Comparison of ENCODE assay signal across 1 cellular context in the genomic region with DNA sequence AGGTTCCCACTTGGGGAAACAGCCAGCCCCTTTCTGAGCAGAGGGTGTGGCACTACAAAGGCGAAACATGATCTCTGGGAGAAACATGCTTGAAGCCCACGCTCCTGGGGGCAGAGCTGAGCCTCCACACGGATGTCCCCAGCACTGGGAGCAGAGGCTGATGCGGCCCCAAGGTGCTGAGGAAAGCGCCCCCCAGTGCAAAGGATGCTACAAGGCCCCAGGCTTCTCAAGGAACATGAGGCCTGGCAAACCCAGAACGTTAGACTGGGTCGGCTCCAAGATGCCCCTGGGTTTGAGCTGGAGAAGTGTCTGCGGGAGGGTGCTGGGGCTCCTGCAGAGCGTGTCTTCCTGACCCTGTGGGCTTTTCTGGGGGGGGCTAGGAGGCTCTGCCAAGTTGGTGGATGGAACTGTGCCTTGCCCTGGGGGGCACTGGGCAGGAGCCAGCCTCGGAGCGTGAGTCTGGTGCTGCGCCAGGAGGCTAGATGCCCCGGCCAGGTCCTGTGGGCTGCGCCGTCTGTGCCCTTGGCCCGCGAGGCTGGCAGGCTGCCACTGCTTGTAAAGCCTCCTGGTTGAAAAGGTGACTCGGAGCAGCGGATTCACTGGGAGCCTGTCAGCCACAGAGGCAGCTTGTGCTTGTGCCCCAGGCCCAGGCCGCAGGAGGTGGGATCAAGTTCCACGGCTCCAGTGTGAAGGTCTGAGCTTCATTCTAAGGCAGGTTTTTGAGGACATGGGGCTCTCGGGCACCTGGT.
A peak's percentile ranks its signal among the peaks of the same experiment; 100 is the strongest.
TF ChIP-seq lines count a peak whose summit lies in the region.

No MANE protein-coding gene starts in this region.

TF ChIP-seq in HEK293, 187 proteins besides CTCF, POLR2A, EP300 and RAD21 (continued from another document and continues in another):
- TF ChIP-seq, protein P1, sequence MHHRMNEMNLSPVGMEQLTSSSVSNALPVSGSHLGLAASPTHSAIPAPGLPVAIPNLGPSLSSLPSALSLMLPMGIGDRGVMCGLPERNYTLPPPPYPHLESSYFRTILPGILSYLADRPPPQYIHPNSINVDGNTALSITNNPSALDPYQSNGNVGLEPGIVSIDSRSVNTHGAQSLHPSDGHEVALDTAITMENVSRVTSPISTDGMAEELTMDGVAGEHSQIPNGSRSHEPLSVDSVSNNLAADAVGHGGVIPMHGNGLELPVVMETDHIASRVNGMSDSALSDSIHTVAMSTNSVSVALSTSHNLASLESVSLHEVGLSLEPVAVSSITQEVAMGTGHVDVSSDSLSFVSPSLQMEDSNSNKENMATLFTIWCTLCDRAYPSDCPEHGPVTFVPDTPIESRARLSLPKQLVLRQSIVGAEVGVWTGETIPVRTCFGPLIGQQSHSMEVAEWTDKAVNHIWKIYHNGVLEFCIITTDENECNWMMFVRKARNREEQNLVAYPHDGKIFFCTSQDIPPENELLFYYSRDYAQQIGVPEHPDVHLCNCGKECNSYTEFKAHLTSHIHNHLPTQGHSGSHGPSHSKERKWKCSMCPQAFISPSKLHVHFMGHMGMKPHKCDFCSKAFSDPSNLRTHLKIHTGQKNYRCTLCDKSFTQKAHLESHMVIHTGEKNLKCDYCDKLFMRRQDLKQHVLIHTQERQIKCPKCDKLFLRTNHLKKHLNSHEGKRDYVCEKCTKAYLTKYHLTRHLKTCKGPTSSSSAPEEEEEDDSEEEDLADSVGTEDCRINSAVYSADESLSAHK (tag by site-specific recombination; IDR thresholded peaks at IDR 0.05) = no peak
- TF ChIP-seq ZNF302 (tag by site-specific recombination; IDR thresholded peaks at IDR 0.05; ENCODE audit: low read depth) (no peak), ZNF211 (tag by site-specific recombination; IDR thresholded peaks at IDR 0.05; ENCODE audit: low read depth) (no peak), ZNF202 (tag by site-specific recombination; IDR thresholded peaks at IDR 0.05; ENCODE audit: borderline replicate concordance) (no peak), ZNF473 (tag by site-specific recombination; IDR thresholded peaks at IDR 0.05) (no peak), ZNF146 (tag by site-specific recombination; IDR thresholded peaks at IDR 0.05) (no peak), ZNF596 (tag by site-specific recombination; IDR thresholded peaks at IDR 0.05) (no peak), ZNF747 (tag by site-specific recombination; IDR thresholded peaks at IDR 0.05) (no peak), ZNF157 (tag by site-specific recombination; IDR thresholded peaks at IDR 0.05) (no peak), ZNF214 (tag by site-specific recombination; IDR thresholded peaks at IDR 0.05; ENCODE audit: borderline replicate concordance) (no peak), ZNF423 (tag by site-specific recombination; IDR thresholded peaks at IDR 0.05) (no peak; the same call in 1 of the 2 replicates), SCRT2 (tag by site-specific recombination; IDR thresholded peaks at IDR 0.05) (no peak), ZNF544 (tag by site-specific recombination; IDR thresholded peaks at IDR 0.05) (no peak), ZNF391 (tag by site-specific recombination; IDR thresholded peaks at IDR 0.05; ENCODE audit: borderline replicate concordance, low read depth) (no peak), GLI4 (tag by site-specific recombination; IDR thresholded peaks at IDR 0.05) (no peak), ZNF768 (tag by site-specific recombination; IDR thresholded peaks at IDR 0.05) (no peak), ZNF184 (tag by site-specific recombination; IDR thresholded peaks at IDR 0.05) (no peak), YY2 (tag by site-specific recombination; IDR thresholded peaks at IDR 0.05) (no peak), ZNF404 (tag by site-specific recombination; IDR thresholded peaks at IDR 0.05) (no peak), SP2 (tag by site-specific recombination; IDR thresholded peaks at IDR 0.05) (no peak), ZNF341 (tag by site-specific recombination; IDR thresholded peaks at IDR 0.05; ENCODE audit: low read depth) (peak; percentile 81), RBAK (tag by site-specific recombination; IDR thresholded peaks at IDR 0.05) (no peak), ZBTB20 (tag by site-specific recombination; IDR thresholded peaks at IDR 0.05) (peak; percentile 9; the same call in 1 of the 2 replicates), KLF16 (tag by site-specific recombination; IDR thresholded peaks at IDR 0.05) (no peak), ZNF830 (tag by site-specific recombination; IDR thresholded peaks at IDR 0.05; ENCODE audit: low read depth) (no peak), ZNF175 (tag by site-specific recombination; IDR thresholded peaks at IDR 0.05) (no peak), ZNF776 (tag by site-specific recombination; IDR thresholded peaks at IDR 0.05; ENCODE audit: borderline replicate concordance) (no peak), ZNF324 (tag by site-specific recombination; IDR thresholded peaks at IDR 0.05) (no peak), ZNF121 (tag by site-specific recombination; IDR thresholded peaks at IDR 0.05) (peak; percentile 82), HOXA7 (CRISPR knock-in tag; IDR thresholded peaks at IDR 0.05; ENCODE audit: borderline replicate concordance) (no peak), ZNF37A (tag by site-specific recombination; IDR thresholded peaks at IDR 0.05) (no peak), ZNF274 (IDR thresholded peaks at IDR 0.05; ENCODE audit: low read length) (no peak), ZNF274 (tag by site-specific recombination; IDR thresholded peaks at IDR 0.05; ENCODE audit: borderline replicate concordance) (no peak), ZNF677 (tag by site-specific recombination; IDR thresholded peaks at IDR 0.05) (no peak), ZFP3 (tag by site-specific recombination; IDR thresholded peaks at IDR 0.05; ENCODE audit: low read depth) (no peak), ZNF112 (tag by site-specific recombination; IDR thresholded peaks at IDR 0.05) (no peak), ZNF623 (tag by site-specific recombination; IDR thresholded peaks at IDR 0.05) (no peak), HOXC10 (CRISPR knock-in tag; IDR thresholded peaks at IDR 0.05) (no peak), ZNF510 (tag by site-specific recombination; IDR thresholded peaks at IDR 0.05; ENCODE audit: insufficient replicate concordance) (no peak), ZNF785 (tag by site-specific recombination; IDR thresholded peaks at IDR 0.05) (no peak), ZNF221 (tag by site-specific recombination; IDR thresholded peaks at IDR 0.05; ENCODE audit: borderline replicate concordance) (no peak), ZNF792 (tag by site-specific recombination; IDR thresholded peaks at IDR 0.05) (no peak)
- TF ChIP-seq, protein P2, sequence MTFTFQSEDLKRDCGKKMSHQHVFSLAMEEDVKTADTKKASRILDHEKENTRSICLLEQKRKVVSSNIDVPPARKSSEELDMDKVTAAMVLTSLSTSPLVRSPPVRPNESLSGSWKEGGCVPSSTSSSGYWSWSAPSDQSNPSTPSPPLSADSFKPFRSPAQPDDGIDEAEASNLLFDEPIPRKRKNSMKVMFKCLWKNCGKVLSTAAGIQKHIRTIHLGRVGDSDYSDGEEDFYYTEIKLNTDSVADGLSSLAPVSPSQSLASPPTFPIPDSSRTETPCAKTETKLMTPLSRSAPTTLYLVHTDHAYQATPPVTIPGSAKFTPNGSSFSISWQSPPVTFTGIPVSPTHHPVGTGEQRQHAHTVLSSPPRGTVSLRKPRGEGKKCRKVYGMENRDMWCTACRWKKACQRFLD (tag by site-specific recombination; IDR thresholded peaks at IDR 0.05) = no peak
- TF ChIP-seq, protein P3, sequence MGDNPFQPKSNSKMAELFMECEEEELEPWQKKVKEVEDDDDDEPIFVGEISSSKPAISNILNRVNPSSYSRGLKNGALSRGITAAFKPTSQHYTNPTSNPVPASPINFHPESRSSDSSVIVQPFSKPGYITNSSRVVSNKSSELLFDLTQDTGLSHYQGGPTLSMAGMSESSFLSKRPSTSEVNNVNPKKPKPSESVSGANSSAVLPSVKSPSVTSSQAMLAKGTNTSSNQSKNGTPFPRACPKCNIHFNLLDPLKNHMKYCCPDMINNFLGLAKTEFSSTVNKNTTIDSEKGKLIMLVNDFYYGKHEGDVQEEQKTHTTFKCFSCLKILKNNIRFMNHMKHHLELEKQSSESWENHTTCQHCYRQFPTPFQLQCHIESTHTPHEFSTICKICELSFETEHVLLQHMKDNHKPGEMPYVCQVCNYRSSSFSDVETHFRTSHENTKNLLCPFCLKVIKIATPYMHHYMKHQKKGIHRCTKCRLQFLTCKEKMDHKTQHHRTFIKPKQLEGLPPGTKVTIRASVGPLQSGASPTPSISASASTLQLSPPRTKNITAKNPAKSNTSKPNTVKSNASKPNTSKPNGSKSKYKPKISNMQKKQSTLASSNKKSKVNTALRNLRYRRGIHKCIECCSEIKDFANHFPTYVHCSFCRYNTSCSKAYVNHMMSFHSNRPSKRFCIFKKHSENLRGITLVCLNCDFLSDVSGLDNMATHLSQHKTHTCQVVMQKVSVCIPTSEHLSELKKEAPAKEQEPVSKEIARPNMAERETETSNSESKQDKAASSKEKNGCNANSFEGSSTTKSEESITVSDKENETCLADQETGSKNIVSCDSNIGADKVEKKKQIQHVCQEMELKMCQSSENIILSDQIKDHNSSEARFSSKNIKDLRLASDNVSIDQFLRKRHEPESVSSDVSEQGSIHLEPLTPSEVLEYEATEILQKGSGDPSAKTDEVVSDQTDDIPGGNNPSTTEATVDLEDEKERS (tag by site-specific recombination; IDR thresholded peaks at IDR 0.05) = no peak
- TF ChIP-seq, protein P4, sequence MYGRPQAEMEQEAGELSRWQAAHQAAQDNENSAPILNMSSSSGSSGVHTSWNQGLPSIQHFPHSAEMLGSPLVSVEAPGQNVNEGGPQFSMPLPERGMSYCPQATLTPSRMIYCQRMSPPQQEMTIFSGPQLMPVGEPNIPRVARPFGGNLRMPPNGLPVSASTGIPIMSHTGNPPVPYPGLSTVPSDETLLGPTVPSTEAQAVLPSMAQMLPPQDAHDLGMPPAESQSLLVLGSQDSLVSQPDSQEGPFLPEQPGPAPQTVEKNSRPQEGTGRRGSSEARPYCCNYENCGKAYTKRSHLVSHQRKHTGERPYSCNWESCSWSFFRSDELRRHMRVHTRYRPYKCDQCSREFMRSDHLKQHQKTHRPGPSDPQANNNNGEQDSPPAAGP (tag by site-specific recombination; IDR thresholded peaks at IDR 0.05) = no peak
- TF ChIP-seq, protein P5, sequence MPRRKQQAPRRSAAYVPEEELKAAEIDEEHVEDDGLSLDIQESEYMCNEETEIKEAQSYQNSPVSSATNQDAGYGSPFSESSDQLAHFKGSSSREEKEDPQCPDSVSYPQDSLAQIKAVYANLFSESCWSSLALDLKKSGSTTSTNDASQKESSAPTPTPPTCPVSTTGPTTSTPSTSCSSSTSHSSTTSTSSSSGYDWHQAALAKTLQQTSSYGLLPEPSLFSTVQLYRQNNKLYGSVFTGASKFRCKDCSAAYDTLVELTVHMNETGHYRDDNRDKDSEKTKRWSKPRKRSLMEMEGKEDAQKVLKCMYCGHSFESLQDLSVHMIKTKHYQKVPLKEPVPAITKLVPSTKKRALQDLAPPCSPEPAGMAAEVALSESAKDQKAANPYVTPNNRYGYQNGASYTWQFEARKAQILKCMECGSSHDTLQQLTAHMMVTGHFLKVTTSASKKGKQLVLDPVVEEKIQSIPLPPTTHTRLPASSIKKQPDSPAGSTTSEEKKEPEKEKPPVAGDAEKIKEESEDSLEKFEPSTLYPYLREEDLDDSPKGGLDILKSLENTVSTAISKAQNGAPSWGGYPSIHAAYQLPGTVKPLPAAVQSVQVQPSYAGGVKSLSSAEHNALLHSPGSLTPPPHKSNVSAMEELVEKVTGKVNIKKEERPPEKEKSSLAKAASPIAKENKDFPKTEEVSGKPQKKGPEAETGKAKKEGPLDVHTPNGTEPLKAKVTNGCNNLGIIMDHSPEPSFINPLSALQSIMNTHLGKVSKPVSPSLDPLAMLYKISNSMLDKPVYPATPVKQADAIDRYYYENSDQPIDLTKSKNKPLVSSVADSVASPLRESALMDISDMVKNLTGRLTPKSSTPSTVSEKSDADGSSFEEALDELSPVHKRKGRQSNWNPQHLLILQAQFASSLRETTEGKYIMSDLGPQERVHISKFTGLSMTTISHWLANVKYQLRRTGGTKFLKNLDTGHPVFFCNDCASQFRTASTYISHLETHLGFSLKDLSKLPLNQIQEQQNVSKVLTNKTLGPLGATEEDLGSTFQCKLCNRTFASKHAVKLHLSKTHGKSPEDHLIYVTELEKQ (tag by site-specific recombination; IDR thresholded peaks at IDR 0.05; ENCODE audit: borderline replicate concordance) = no peak
- TF ChIP-seq, protein P6, sequence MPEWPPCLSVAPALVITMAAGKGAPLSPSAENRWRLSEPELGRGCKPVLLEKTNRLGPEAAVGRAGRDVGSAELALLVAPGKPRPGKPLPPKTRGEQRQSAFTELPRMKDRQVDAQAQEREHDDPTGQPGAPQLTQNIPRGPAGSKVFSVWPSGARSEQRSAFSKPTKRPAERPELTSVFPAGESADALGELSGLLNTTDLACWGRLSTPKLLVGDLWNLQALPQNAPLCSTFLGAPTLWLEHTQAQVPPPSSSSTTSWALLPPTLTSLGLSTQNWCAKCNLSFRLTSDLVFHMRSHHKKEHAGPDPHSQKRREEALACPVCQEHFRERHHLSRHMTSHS (tag by site-specific recombination; IDR thresholded peaks at IDR 0.05) = no peak
- TF ChIP-seq, protein P7, sequence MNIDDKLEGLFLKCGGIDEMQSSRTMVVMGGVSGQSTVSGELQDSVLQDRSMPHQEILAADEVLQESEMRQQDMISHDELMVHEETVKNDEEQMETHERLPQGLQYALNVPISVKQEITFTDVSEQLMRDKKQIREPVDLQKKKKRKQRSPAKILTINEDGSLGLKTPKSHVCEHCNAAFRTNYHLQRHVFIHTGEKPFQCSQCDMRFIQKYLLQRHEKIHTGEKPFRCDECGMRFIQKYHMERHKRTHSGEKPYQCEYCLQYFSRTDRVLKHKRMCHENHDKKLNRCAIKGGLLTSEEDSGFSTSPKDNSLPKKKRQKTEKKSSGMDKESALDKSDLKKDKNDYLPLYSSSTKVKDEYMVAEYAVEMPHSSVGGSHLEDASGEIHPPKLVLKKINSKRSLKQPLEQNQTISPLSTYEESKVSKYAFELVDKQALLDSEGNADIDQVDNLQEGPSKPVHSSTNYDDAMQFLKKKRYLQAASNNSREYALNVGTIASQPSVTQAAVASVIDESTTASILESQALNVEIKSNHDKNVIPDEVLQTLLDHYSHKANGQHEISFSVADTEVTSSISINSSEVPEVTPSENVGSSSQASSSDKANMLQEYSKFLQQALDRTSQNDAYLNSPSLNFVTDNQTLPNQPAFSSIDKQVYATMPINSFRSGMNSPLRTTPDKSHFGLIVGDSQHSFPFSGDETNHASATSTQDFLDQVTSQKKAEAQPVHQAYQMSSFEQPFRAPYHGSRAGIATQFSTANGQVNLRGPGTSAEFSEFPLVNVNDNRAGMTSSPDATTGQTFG (tag by site-specific recombination; IDR thresholded peaks at IDR 0.05; ENCODE audit: borderline replicate concordance) = no peak
- TF ChIP-seq, protein P8, sequence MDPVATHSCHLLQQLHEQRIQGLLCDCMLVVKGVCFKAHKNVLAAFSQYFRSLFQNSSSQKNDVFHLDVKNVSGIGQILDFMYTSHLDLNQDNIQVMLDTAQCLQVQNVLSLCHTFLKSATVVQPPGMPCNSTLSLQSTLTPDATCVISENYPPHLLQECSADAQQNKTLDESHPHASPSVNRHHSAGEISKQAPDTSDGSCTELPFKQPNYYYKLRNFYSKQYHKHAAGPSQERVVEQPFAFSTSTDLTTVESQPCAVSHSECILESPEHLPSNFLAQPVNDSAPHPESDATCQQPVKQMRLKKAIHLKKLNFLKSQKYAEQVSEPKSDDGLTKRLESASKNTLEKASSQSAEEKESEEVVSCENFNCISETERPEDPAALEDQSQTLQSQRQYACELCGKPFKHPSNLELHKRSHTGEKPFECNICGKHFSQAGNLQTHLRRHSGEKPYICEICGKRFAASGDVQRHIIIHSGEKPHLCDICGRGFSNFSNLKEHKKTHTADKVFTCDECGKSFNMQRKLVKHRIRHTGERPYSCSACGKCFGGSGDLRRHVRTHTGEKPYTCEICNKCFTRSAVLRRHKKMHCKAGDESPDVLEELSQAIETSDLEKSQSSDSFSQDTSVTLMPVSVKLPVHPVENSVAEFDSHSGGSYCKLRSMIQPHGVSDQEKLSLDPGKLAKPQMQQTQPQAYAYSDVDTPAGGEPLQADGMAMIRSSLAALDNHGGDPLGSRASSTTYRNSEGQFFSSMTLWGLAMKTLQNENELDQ (tag by site-specific recombination; IDR thresholded peaks at IDR 0.05; ENCODE audit: low read depth) = no peak
